8 cellular contexts compared by ENCODE assay signal in genomic region chr2:25672500-25673169, GRCh38. TPM values are rescaled to one million over a fixed set of nuclear protein-coding genes. Genes with fewer than 3 reads are reported as not detected.
DNase-seq lines count a peak whose midpoint lies in the region; ATAC-seq, FAIRE-seq and TF ChIP-seq lines count a peak whose summit lies in the region.

No MANE protein-coding gene starts in this region.

- no peak for FAIRE-seq in A549 (lab: Jason Lieb, UNC)

- CTCF ChIA-PET in A549 (lab: Yijun Ruan, JAX), result interaction anchor here (1.0 to 16.0 kb wide), 7 partner anchors 8 to 311 kb away, joined by 3 to 414 read pairs (median 4); no protein-coding TSS in a partner anchor

- ATAC-seq in A549 (peak; percentile 82), GM18519 (IDR thresholded peaks at IDR 0.05; ENCODE audit: low FRiP score, unreplicated experiment) (peak; percentile 31), HG03064 (IDR thresholded peaks at IDR 0.05; ENCODE audit: low read depth, unreplicated experiment) (peak; percentile 49)

- H3K27ac Mint-ChIP-seq in endodermal cell, result peak overlapping the region; percentile 77

- TF ChIP-seq CTCF in A549 (IDR thresholded peaks at IDR 0.05) (no peak), endodermal cell (conservative IDR thresholded peaks at IDR 0.05) (peak; percentile 21)

- peak overlapping the region; percentile 85 to 93 for H3K27ac ChIP-seq in A549
- no peak overlapping the region for H3K27ac ChIP-seq in endodermal cell (ENCODE audit: low read depth, low read length)

- 16% methylated on average over 19 of the region's 40 CpGs for WGBS in A549 (ENCODE audit: missing lambda C conversion rate)
- 3 to 9% methylated on average over 15 to 40 of the region's 40 CpGs for WGBS in endodermal cell (ENCODE audit: insufficient coverage in 1 of 2, insufficient read length in 1 of 2), 2 experiments

- peak overlapping the region; percentile 89 for H3K4me2 ChIP-seq in A549

- H3K36me3 ChIP-seq in endodermal cell (ENCODE audit: control insufficient read depth, insufficient read depth, low read length), result no peaks in the 10 kb centered on the region

- peaks cover 14% of the 10 kb centered on the region for H3K4me1 Mint-ChIP-seq in endodermal cell

- H3K4me3 Mint-ChIP-seq in endodermal cell, result peak overlapping the region; percentile 72

- peaks cover 2% of the 10 kb centered on the region for H3K36me3 Mint-ChIP-seq in endodermal cell (ENCODE audit: low read depth)

- no peak for TF ChIP-seq EP300 in A549 (IDR thresholded peaks at IDR 0.05)

- H3K9me3 Mint-ChIP-seq in endodermal cell, result peaks cover 7% of the 10 kb centered on the region

- no peak for TF ChIP-seq POLR2A in A549 (IDR thresholded peaks at IDR 0.05; ENCODE audit: low read length)

- POLR2A ChIA-PET in A549 (lab: Yijun Ruan, JAX), result interaction anchor here (1.1 to 1.8 kb wide), 3 partner anchors 8 to 37 kb away, joined by 3 to 9 read pairs (median 3); no protein-coding TSS in a partner anchor

- peaks cover 42% of the 10 kb centered on the region for H3K27me3 Mint-ChIP-seq in endodermal cell (ENCODE audit: insufficient read depth)

- H3K9me3 ChIP-seq in A549 (no peaks in the 10 kb centered on the region), endodermal cell (ENCODE audit: control insufficient read depth, low read length) (peaks cover 9% of the 10 kb centered on the region)

- TF ChIP-seq RAD21 in A549 (conservative IDR thresholded peaks at IDR 0.05 in 1 of 2, IDR thresholded peaks at IDR 0.05 in 1 of 2), result no peak

- peak overlapping the region; percentile 72 for H3K9ac ChIP-seq in endodermal cell (ENCODE audit: extremely low read depth, low read length, poor library complexity, severe bottlenecking)

- H3K4me1 ChIP-seq in A549 (peaks cover 13% of the 10 kb centered on the region), endodermal cell (ENCODE audit: control insufficient read depth, insufficient read depth, low read length) (no peaks in the 10 kb centered on the region)

- H3K4me3 ChIP-seq in A549, result peak overlapping the region; percentile 79
- H3K4me3 ChIP-seq in endodermal cell (ENCODE audit: low read length), result peak overlapping the region; percentile 81

- H3K27me3 ChIP-seq in endodermal cell (ENCODE audit: control insufficient read depth, insufficient read depth, low read length, poor library complexity, severe bottlenecking), result peaks cover 19% of the 10 kb centered on the region

- DNase-seq in A549 (ENCODE audit: low read depth in 1 of 2, low spot score in 1 of 2) (peak; percentile 50 to 65), NCI-H510A treated with DMSO at 0.1 percent for 48 hours (lab: John Stamatoyannopoulos, UW) (peak; percentile 26), endodermal cell (peak; percentile 88), mucosa of gallbladder (ENCODE audit: low spot score) (peak; percentile 33)
- peak; percentile 37 to 49 for DNase-seq in activated CD8-positive, alpha-beta memory T cell treated with anti-CD3 and anti-CD28 coated beads for 4 hours (ENCODE audit: low read depth in 2 of 2)
- DNase-seq in stimulated activated CD8-positive, alpha-beta memory T cell treated with anti-CD3 and anti-CD28 coated beads, Interleukin-4, amount 100 ng/mL, for 24 hours (ENCODE audit: low read depth), result peak; percentile 50

TF ChIP-seq in A549, 52 proteins besides CTCF, POLR2A, EP300 and RAD21:
- TF ChIP-seq ZFP36 (IDR thresholded peaks at IDR 0.05; ENCODE audit: borderline replicate concordance, partially characterized antibody) (no peak), PBX3 (IDR thresholded peaks at IDR 0.05) (no peak), CEBPB (IDR thresholded peaks at IDR 0.05) (peak; percentile 12 to 30; a peak in 1 of 4 replicates)

RNA-seq across cellular contexts. Expression of gene DTNB, which starts 0.7 kb away (rescaled TPM):
- 32.6 and 41.2 TPM in 2 replicates for polyA plus RNA-seq in A549 (2011; rRNA removed)
- polyA plus RNA-seq in A549 (2012; cell fraction: cytosol; rRNA removed), result 16.8 and 19.1 TPM in 2 replicates
- 17.0 and 21.0 TPM in 2 replicates for polyA plus RNA-seq in A549 (2012; cell fraction: nucleus; rRNA removed)
- polyA plus RNA-seq in A549 (2017; fragmentation: RNase III; extraction: RNeasy Plus Mini Kit Qiagen cat#74134 plus additional on column Dnase treatment), result 11.2 to 12.1 TPM (median 12.0 TPM) in 3 replicates
- polyA minus RNA-seq in A549 (2011; rRNA and poly(A)+ RNA removed), result 40.3 and 40.5 TPM in 2 replicates
- total RNA-seq in endodermal cell, result 10 to 100 TPM; 38.8 to 48.7 TPM
- 25.2 TPM for polyA plus RNA-seq in endodermal cell (2013, experiment 1 of 2)
- polyA plus RNA-seq in endodermal cell (2013, experiment 2 of 2), result 25.0 TPM
- total RNA-seq in mucosa of gallbladder, result 35.9 TPM

Comparison
In these comparisons a context has a peak if more than half of its experiments do, and no peak if none do; other contexts are left out.
1. ATAC-seq: peak in every context shown above with its lines; median percentile 82 in A549; 49 in HG03064; 31 in GM18519.
2. DNase-seq: peak in every context shown above with its lines; median percentile 88 in endodermal cell; 58 in A549; 50 in stimulated activated CD8-positive, alpha-beta memory T cell treated with anti-CD3 and anti-CD28 coated beads, Interleukin-4, amount 100 ng/mL, for 24 hours; 43 in activated CD8-positive, alpha-beta memory T cell treated with anti-CD3 and anti-CD28 coated beads for 4 hours; 33 in mucosa of gallbladder; 26 in NCI-H510A treated with DMSO at 0.1 percent for 48 hours.